22 cellular contexts compared by ENCODE assay signal in genomic region chr20:33816191-33816590, GRCh38.
"Had no signal": no experiment of that assay in that cellular context is flagged by ENCODE, and none has a peak within 500 bp of the region (broad histone marks: within the 10 kb centered on the region; RNA-seq: fewer than 3 reads in every experiment).

No MANE protein-coding gene starts in this region.

- FAIRE-seq: keratinocyte had no signal

- H3K27me3 ChIP-seq: colonic mucosa, gastrocnemius medialis, right lobe of liver, stomach, thyroid gland had no signal

- H3K27ac ChIP-seq: colonic mucosa, epithelial cell of prostate, gastrocnemius medialis, lower lobe of right lung, parathyroid adenoma, right lobe of liver, thyroid gland had no signal

- H3K4me2 ChIP-seq: smooth muscle cell had no signal

- H3K36me3 ChIP-seq: colonic mucosa, gastrocnemius medialis, lower lobe of right lung, right lobe of liver, thyroid gland had no signal

- H3K4me3 ChIP-seq: colonic mucosa, gastrocnemius medialis, lower lobe of right lung, right lobe of liver, smooth muscle cell, stomach, thyroid gland had no signal

- DNase-seq: colonic mucosa; effector CD8-positive, alpha-beta T cell; endodermal cell; foreskin fibroblast; gastrocnemius medialis; head of caudate nucleus; left ventricle myocardium superior; lower lobe of right lung; naive thymus-derived CD8-positive, alpha-beta T cell; right lobe of liver; stimulated activated CD4-positive, alpha-beta T cell treated with anti-CD3 and anti-CD28 coated beads, Interleukin-12 subunit alpha, Interleukin-12 subunit beta, amount 100 ng/mL, for 4 hours; stimulated activated CD4-positive, alpha-beta T cell treated with anti-CD3 and anti-CD28 coated beads, Interleukin-1b, Interleukin-23, amount 100 ng/mL, for 48 hours; stimulated activated CD4-positive, alpha-beta T cell treated with anti-CD3 and anti-CD28 coated beads, Interleukin-4, amount 100 ng/mL, for 1 hour; stimulated activated CD8-positive, alpha-beta memory T cell treated with anti-CD3 and anti-CD28 coated beads, Interleukin-4, amount 100 ng/mL, for 48 hours; stimulated activated naive CD4-positive, alpha-beta T cell treated with Interleukin-2 at 50 U/mL for 16 hours; stomach; thyroid gland had no signal

- ATAC-seq: esophagus mucosa; gastrocnemius medialis; left ventricle myocardium superior; lower lobe of right lung; naive thymus-derived CD8-positive, alpha-beta T cell; right lobe of liver had no signal

- H2AFZ ChIP-seq: parathyroid adenoma had no signal

- H3K9ac ChIP-seq: parathyroid adenoma had no signal

- H3K9me3 ChIP-seq: colonic mucosa, gastrocnemius medialis, lower lobe of right lung, right lobe of liver, stomach, thyroid gland had no signal
